In genomic region chr9:137429974-137430722, GRCh38 we compare ENCODE assay signal across 12 cellular contexts. TPM values are rescaled to one million over a fixed set of nuclear protein-coding genes. Genes with fewer than 3 reads are reported as not detected.
DNase-seq lines count a peak whose midpoint lies in the region; ATAC-seq and TF ChIP-seq lines count a peak whose summit lies in the region.
"Had no signal": no experiment of that assay in that cellular context is flagged by ENCODE, and none has a peak within 500 bp of the region (broad histone marks: within the 10 kb centered on the region; RNA-seq: fewer than 3 reads in every experiment).

No MANE protein-coding gene starts in this region.

- TF ChIP-seq POLR2A in HCT116 (IDR thresholded peaks at IDR 0.05; ENCODE audit: borderline replicate concordance, extremely low read depth, insufficient read depth, insufficient read length), result no peak

- no TSS peak for BruUV-seq in HCT116 (replicated peaks; lab: Mats Ljungman, UMichigan)
- no TSS peak for BruUV-seq in OCI-LY7 (replicated peaks; lab: Mats Ljungman, UMichigan)

- RAD21 ChIA-PET in HCT116 (lab: Charles Lee; ENCODE audit: low non-redundant PET in 1 of 2, low total read pairs in 2 of 2, uncharacterized antibody in 2 of 2, unreplicated experiment in 2 of 2), result interaction anchor here in 1 of 2 experiments (0.6 kb wide), 1 partner anchor 279 kb away, joined by 7 read pairs; no protein-coding TSS in a partner anchor

- ATAC-seq in HCT116 (peak; percentile 85), lower lobe of right lung (no peak), HG03442 (IDR thresholded peaks at IDR 0.05; ENCODE audit: unreplicated experiment) (no peak)
- ATAC-seq: activated CD8-positive, alpha-beta memory T cell treated with anti-CD3 and anti-CD28 coated beads, Interleukin-2, amount 10 ng/mL, durations not matched to agents 7 days and 5 days; body of pancreas had no signal

- peaks cover 21 to 31% of the 10 kb centered on the region in 2 experiments for H3K4me1 ChIP-seq in HCT116 (ENCODE audit: control insufficient read depth in 1 of 2, insufficient read depth in 2 of 2, low read length in 2 of 2)
- peaks cover 18% of the 10 kb centered on the region for H3K4me1 ChIP-seq in OCI-LY7 (ENCODE audit: insufficient read depth, low read length, poor library complexity, severe bottlenecking)
- H3K4me1 ChIP-seq in lower lobe of right lung, result no peaks in the 10 kb centered on the region

- peak overlapping the region; percentile 24 to 45 for H3K4me3 ChIP-seq in HCT116 (replicated peaks in 1 of 2; ENCODE audit: low read depth in 1 of 2, low read length in 2 of 2)
- peak overlapping the region; percentile 14 for H3K4me3 ChIP-seq in OCI-LY7 (ENCODE audit: low read depth, low read length, poor library complexity, severe bottlenecking)
- H3K4me3 ChIP-seq in lower lobe of right lung, result no peak overlapping the region
- H3K4me3 ChIP-seq: body of pancreas had no signal

- no peak for TF ChIP-seq RAD21 in HCT116 (IDR thresholded peaks at IDR 0.05; ENCODE audit: low read depth)

- H3K27me3 ChIP-seq in HCT116 (ENCODE audit: insufficient read depth, low read length), result no peaks in the 10 kb centered on the region
- H3K27me3 ChIP-seq in lower lobe of right lung (ENCODE audit: low read depth), result no peaks in the 10 kb centered on the region
- H3K27me3 ChIP-seq: body of pancreas had no signal

- H3K9me3 ChIP-seq in HCT116 (ENCODE audit: control insufficient read depth in 1 of 2, insufficient read depth in 1 of 2, low read depth in 1 of 2, low read length in 2 of 2) (no peaks in the 10 kb centered on the region), OCI-LY7 (ENCODE audit: low read length) (no peaks in the 10 kb centered on the region), lower lobe of right lung (no peaks in the 10 kb centered on the region)
- H3K9me3 ChIP-seq: body of pancreas had no signal

- CTCF ChIA-PET in HCT116 (lab: Charles Lee) (no interaction called here), OCI-LY7 (lab: Charles Lee; ENCODE audit: unreplicated experiment) (no interaction called here)

- DNase-seq in DMS153 treated with DMSO at 0.1 percent for 48 hours (lab: John Stamatoyannopoulos, UW; ENCODE audit: unreplicated experiment) (peak; percentile 39), HCT116 (ENCODE audit: low read depth, low spot score) (no peak), OCI-LY7 (ENCODE audit: low spot score) (peak; percentile 39), lower lobe of right lung (peak; percentile 41), middle frontal gyrus (ENCODE audit: extremely low spot score, low spot score) (no peak), putamen (ENCODE audit: low spot score) (no peak)
- DNase-seq in activated CD4-positive, alpha-beta T cell treated with anti-CD3 and anti-CD28 coated beads, Interleukin-2, amount 50 U/mL, for 4 hours, result no peak
- DNase-seq: activated CD8-positive, alpha-beta memory T cell treated with anti-CD3 and anti-CD28 coated beads, Interleukin-2, amount 10 ng/mL, durations not matched to agents 7 days and 5 days; stimulated activated naive CD4-positive, alpha-beta T cell had no signal

- H4K20me1 ChIP-seq in HCT116 (ENCODE audit: insufficient read depth) (no peaks in the 10 kb centered on the region), OCI-LY7 (ENCODE audit: insufficient read depth, low read length) (no peaks in the 10 kb centered on the region)

- H3K9me2 ChIP-seq in HCT116 (ENCODE audit: insufficient read depth) (no peaks in the 10 kb centered on the region), OCI-LY7 (ENCODE audit: insufficient read depth, low read length) (no peaks in the 10 kb centered on the region)

- no peaks in the 10 kb centered on the region for H3K36me3 ChIP-seq in HCT116 (ENCODE audit: control insufficient read depth in 1 of 2, insufficient read depth in 2 of 2, low read length in 2 of 2)
- no peaks in the 10 kb centered on the region for H3K36me3 ChIP-seq in OCI-LY7 (ENCODE audit: insufficient read depth, low read length)
- no peaks in the 10 kb centered on the region for H3K36me3 ChIP-seq in lower lobe of right lung

- POLR2A ChIA-PET in HCT116 (lab: Charles Lee) (interaction anchor here (1.2 kb wide), 1 partner anchor 11 kb away, joined by 3 read pairs; the partner anchor contains the start of gene ENTPD8), OCI-LY7 (lab: Charles Lee) (no interaction called here)

- peak overlapping the region; percentile 39; the same call in 1 of the 2 replicates for H3K9ac ChIP-seq in HCT116 (ENCODE audit: low read length)
- H3K9ac ChIP-seq: KMS-11 had no signal

- H3K27ac ChIP-seq in HCT116 (ENCODE audit: low read depth, low read length) (peak overlapping the region; percentile 55; the same call in 1 of the 2 replicates), OCI-LY7 (ENCODE audit: low read depth, low read length, poor library complexity, severe bottlenecking) (no peak overlapping the region), lower lobe of right lung (no peak overlapping the region)
- H3K27ac ChIP-seq: body of pancreas, KMS-11 had no signal

- no peak for TF ChIP-seq CTCF in HCT116 (IDR thresholded peaks at IDR 0.05 in 2 of 3, conservative IDR thresholded peaks at IDR 0.05 in 1 of 3; ENCODE audit: borderline replicate concordance in 1 of 3, insufficient read depth in 1 of 3, low read depth in 2 of 3, low read length in 2 of 3)
- TF ChIP-seq CTCF in OCI-LY7 (conservative IDR thresholded peaks at IDR 0.05; ENCODE audit: low read length), result no peak
- no peak for TF ChIP-seq CTCF in lower lobe of right lung (IDR thresholded peaks at IDR 0.05)

- H3K79me2 ChIP-seq in HCT116 (ENCODE audit: insufficient read depth, low read length), result no peaks in the 10 kb centered on the region
- no peaks in the 10 kb centered on the region for H3K79me2 ChIP-seq in OCI-LY7 (ENCODE audit: insufficient read depth, low read depth, low read length)

- peak overlapping the region; percentile 76 for H3K4me2 ChIP-seq in HCT116 (ENCODE audit: low read length)
- H3K4me2 ChIP-seq in OCI-LY7 (ENCODE audit: low read length), result peak overlapping the region; percentile 41; the same call in 1 of the 2 replicates
- H3K4me2 ChIP-seq: KMS-11 had no signal

- H2AFZ ChIP-seq in HCT116 (ENCODE audit: low read depth, low read length, poor library complexity, severe bottlenecking) (no peak overlapping the region), OCI-LY7 (ENCODE audit: low read length) (no peak overlapping the region)

- intact Hi-C loops in HCT116 (cut with micrococcal nuclease) (no loop called here), OCI-LY7 (cut with micrococcal nuclease; ENCODE audit: unreplicated experiment) (no loop called here), lower lobe of right lung (cut with DNase I) (no loop called here)

TF ChIP-seq in HCT116, 20 proteins besides CTCF, POLR2A, EP300 and RAD21 (continues in another document):
- TF ChIP-seq EZH2 (IDR thresholded peaks at IDR 0.05), result no peak
- TF ChIP-seq TCF7L2 (IDR thresholded peaks at IDR 0.05; ENCODE audit: borderline replicate concordance, extremely low read depth, insufficient read depth, insufficient read length), result no peak
- TF ChIP-seq FOSL1 (IDR thresholded peaks at IDR 0.05; ENCODE audit: low read depth), result no peak
- no peak for TF ChIP-seq ZBTB33 (IDR thresholded peaks at IDR 0.05; ENCODE audit: extremely low read depth, insufficient replicate concordance, low read length)

RNA-seq across cellular contexts. Expression of gene NOXA1, which starts 7.0 kb away (rescaled TPM):
- total RNA-seq in HCT116 (2021; ENCODE audit: unreplicated experiment) (13.2 TPM), OCI-LY7 (2022) (not detected in 2 replicates), lower lobe of right lung (6.9 TPM)
- 6.2 and 6.5 TPM in 2 replicates for polyA plus RNA-seq in HCT116 (2012)
- total RNA-seq in OCI-LY7 (2014; rRNA removed; shearing (Covaris generic)), result not detected in 2 replicates

RNA-seq across cellular contexts. Expression of gene EXD3, which starts 7.2 kb away (rescaled TPM):
- total RNA-seq in HCT116 (2021; ENCODE audit: unreplicated experiment), result 25.4 TPM
- 19.3 and 20.2 TPM in 2 replicates for polyA plus RNA-seq in HCT116 (2012)
- 14.2 and 27.0 TPM in 2 replicates for total RNA-seq in OCI-LY7 (2014; rRNA removed; shearing (Covaris generic))
- total RNA-seq in OCI-LY7 (2022), result 20.8 and 27.0 TPM in 2 replicates
- total RNA-seq in lower lobe of right lung, result 25.2 TPM

RNA-seq across cellular contexts. Expression of gene ENTPD8, which starts 11.0 kb away (rescaled TPM):
- total RNA-seq in HCT116 (2021; ENCODE audit: unreplicated experiment) (1.7 TPM), OCI-LY7 (2022) (not detected in 2 replicates), lower lobe of right lung (0.15 TPM)
- 1.5 and 1.8 TPM in 2 replicates for polyA plus RNA-seq in HCT116 (2012)
- not detected in 2 replicates for total RNA-seq in OCI-LY7 (2014; rRNA removed; shearing (Covaris generic))
- total RNA-seq: activated CD8-positive, alpha-beta memory T cell treated with anti-CD3 and anti-CD28 coated beads, Interleukin-2, amount 10 ng/mL, durations not matched to agents 7 days and 5 days had no signal

RNA-seq across cellular contexts. Expression of gene NSMF, which starts 29.0 kb away (rescaled TPM):
- total RNA-seq in HCT116 (2021; ENCODE audit: unreplicated experiment) (81.9 TPM), OCI-LY7 (2022) (29.0 and 29.8 TPM in 2 replicates), lower lobe of right lung (20.7 TPM)
- 55.6 and 65.9 TPM in 2 replicates for polyA plus RNA-seq in HCT116 (2012)
- 15.8 and 20.3 TPM in 2 replicates for total RNA-seq in OCI-LY7 (2014; rRNA removed; shearing (Covaris generic))

Comparison
In these comparisons a context has a peak if more than half of its experiments do, and no peak if none do; other contexts are left out.
1. DNase-seq: peak in DMS153 treated with DMSO at 0.1 percent for 48 hours (single experiment), OCI-LY7 (single experiment) and lower lobe of right lung (single experiment); none in HCT116 (single experiment), activated CD4-positive, alpha-beta T cell treated with anti-CD3 and anti-CD28 coated beads, Interleukin-2, amount 50 U/mL, for 4 hours (0 of 2), middle frontal gyrus (single experiment) and putamen (single experiment).